Comparison of ENCODE assay signal across 8 cellular contexts in genomic region chr19:19900124-19900523, GRCh38. TPM values are rescaled to one million over a fixed set of nuclear protein-coding genes. Genes with fewer than 3 reads are reported as not detected.
A peak's percentile ranks its signal among the peaks of the same experiment; 100 is the strongest.
DNase-seq lines count a peak whose midpoint lies in the region; ATAC-seq and TF ChIP-seq lines count a peak whose summit lies in the region.

No MANE protein-coding gene starts in this region.

- H3K36me3 ChIP-seq in BJ (ENCODE audit: control insufficient read depth, insufficient read depth, low read length) = no peaks in the 10 kb centered on the region
- H3K36me3 ChIP-seq in GM23338 (ENCODE audit: insufficient read depth) = no peaks in the 10 kb centered on the region
- H3K36me3 ChIP-seq in neuronal stem cell (replicated peaks in 1 of 2; ENCODE audit: control insufficient read depth in 2 of 2, insufficient read depth in 2 of 2, low read length in 2 of 2) = peaks cover 3 to 35% of the 10 kb centered on the region in 2 donors
- no peaks in the 10 kb centered on the region for H3K36me3 ChIP-seq in mucosa of descending colon (ENCODE audit: low read depth)

- H3K4me3 ChIP-seq in BJ (ENCODE audit: low read depth, low read length) = peak overlapping the region; percentile 62
- peak overlapping the region; percentile 77 for H3K4me3 ChIP-seq in GM23338
- H3K4me3 ChIP-seq in epithelial cell of esophagus (ENCODE audit: low read length) = peak overlapping the region; percentile 77
- H3K4me3 ChIP-seq in neuronal stem cell (ENCODE audit: low read length in 2 of 2) = peak overlapping the region in 1 of 2 donors; percentile 78
- H3K4me3 ChIP-seq in mucosa of descending colon = no peak overlapping the region

- WGBS in neuronal stem cell (ENCODE audit: extremely low coverage in 2 of 2, insufficient read length in 2 of 2, insufficient replicate concordance in 1 of 2), 2 donors = no CpG with 5 or more reads among the region's 5 CpGs

- H3K9ac ChIP-seq in neuronal stem cell (ENCODE audit: low read depth, low read length, poor library complexity) = no peak overlapping the region

- H3K36me3 Mint-ChIP-seq in GM23338 (ENCODE audit: low read depth) = peaks cover 53% of the 10 kb centered on the region

- no peak overlapping the region for H2BK15ac ChIP-seq in neuronal stem cell (ENCODE audit: low read length)

- peaks cover 3% of the 10 kb centered on the region; the same call in 1 of the 2 replicates for H3F3A ChIP-seq in GM23338 (replicated peaks; ENCODE audit: low read depth)

- H2AK5ac ChIP-seq in neuronal stem cell (ENCODE audit: low read depth, low read length) = no peak overlapping the region

- H3K4ac ChIP-seq in neuronal stem cell (ENCODE audit: low read length) = no peak overlapping the region

- H3K27me3 ChIP-seq in BJ (ENCODE audit: control insufficient read depth, insufficient read depth, low read length) (no peaks in the 10 kb centered on the region), GM23338 (ENCODE audit: insufficient read depth) (no peaks in the 10 kb centered on the region), neuronal stem cell (ENCODE audit: control insufficient read depth in 3 of 3, insufficient read depth in 3 of 3, low read depth in 1 of 3, low read length in 3 of 3) (no peaks in the 10 kb centered on the region)

- H3K4me3 Mint-ChIP-seq in GM23338 = peak overlapping the region; percentile 98

- H2BK12ac ChIP-seq in neuronal stem cell (ENCODE audit: low read length) = no peak overlapping the region

- H3K14ac ChIP-seq in neuronal stem cell (ENCODE audit: low read length) = no peak overlapping the region

- intact Hi-C loops in mucosa of descending colon (cut with DNase I, micrococcal nuclease) = no loop called here

- peaks cover 29% of the 10 kb centered on the region for H3K9me3 Mint-ChIP-seq in GM23338

- peak; percentile 17 for DNase-seq in BJ (ENCODE audit: low read depth)
- peak; percentile 33 for DNase-seq in GM23338 (ENCODE audit: low spot score)
- DNase-seq in SK-N-DZ (ENCODE audit: low spot score) = peak; percentile 68
- no peak for DNase-seq in epithelial cell of esophagus (ENCODE audit: low read depth)
- DNase-seq in neuronal stem cell (ENCODE audit: low spot score) = no peak
- no peak for DNase-seq in pons (ENCODE audit: low spot score)
- no peak for DNase-seq in mucosa of descending colon
- DNase-seq in NCI-H510A (lab: John Stamatoyannopoulos, UW) = no peak

- H3K9me3 ChIP-seq in neuronal stem cell (replicated peaks in 1 of 2; ENCODE audit: control insufficient read depth in 2 of 2, insufficient read depth in 1 of 2, low read depth in 1 of 2, low read length in 2 of 2) = peaks cover 6 to 73% of the 10 kb centered on the region in 2 donors
- H3K9me3 ChIP-seq in mucosa of descending colon = peaks cover 31% of the 10 kb centered on the region

- CTCF ChIA-PET in BJ (lab: Yijun Ruan, JAX) = no interaction called here

- no peaks in the 10 kb centered on the region for H3K9me2 ChIP-seq in GM23338 (ENCODE audit: insufficient read depth)

- no peak overlapping the region for H2BK120ac ChIP-seq in neuronal stem cell (ENCODE audit: low read depth, low read length)

- H3K27ac ChIP-seq in GM23338 (ENCODE audit: low read depth) = peak overlapping the region; percentile 84
- peak overlapping the region; percentile 54 for H3K27ac ChIP-seq in neuronal stem cell (replicated peaks; ENCODE audit: low read length)

- no peak overlapping the region for H2AFZ ChIP-seq in GM23338
- peak overlapping the region; percentile 78 for H2AFZ ChIP-seq in neuronal stem cell (ENCODE audit: low read length)

- no peak overlapping the region for H3K18ac ChIP-seq in neuronal stem cell (ENCODE audit: low read length)

- no peaks in the 10 kb centered on the region for H3K79me1 ChIP-seq in neuronal stem cell (ENCODE audit: low read depth, low read length)

- H3K4me2 ChIP-seq in GM23338 (peak overlapping the region; percentile 71), neuronal stem cell (ENCODE audit: insufficient read depth, low read length, poor library complexity, severe bottlenecking) (no peak overlapping the region)

- no peak overlapping the region for H2BK5ac ChIP-seq in neuronal stem cell (ENCODE audit: low read length)

- TF ChIP-seq CTCF in BJ (IDR thresholded peaks at IDR 0.05; ENCODE audit: insufficient read depth, low read depth, low read length) (no peak), GM23338 (conservative IDR thresholded peaks at IDR 0.05; ENCODE audit: low read depth in 2 of 2) (no peak), epithelial cell of esophagus (IDR thresholded peaks at IDR 0.05; ENCODE audit: insufficient read depth, low read depth, low read length, missing control alignments) (no peak), mucosa of descending colon (IDR thresholded peaks at IDR 0.05) (no peak)

- H3K23ac ChIP-seq in neuronal stem cell (ENCODE audit: low read depth, low read length, poor library complexity) = no peak overlapping the region

- H3K4me1 Mint-ChIP-seq in GM23338 = peaks cover 29% of the 10 kb centered on the region

- peaks cover 26% of the 10 kb centered on the region for H4K20me1 ChIP-seq in GM23338 (replicated peaks; ENCODE audit: insufficient read depth)

- peaks cover 40% of the 10 kb centered on the region for H3K79me2 ChIP-seq in GM23338 (replicated peaks; ENCODE audit: insufficient read depth)

- H3K27ac Mint-ChIP-seq in GM23338 = peak overlapping the region; percentile 99

- H4K8ac ChIP-seq in neuronal stem cell (ENCODE audit: low read depth, low read length) = no peak overlapping the region

- H4K91ac ChIP-seq in neuronal stem cell (ENCODE audit: low read depth, low read length, poor library complexity) = no peak overlapping the region

- H3K4me1 ChIP-seq in GM23338 (ENCODE audit: insufficient read depth) = peaks cover 35% of the 10 kb centered on the region
- peaks cover 0 to 9% of the 10 kb centered on the region in 2 donors for H3K4me1 ChIP-seq in neuronal stem cell (ENCODE audit: control insufficient read depth in 2 of 2, insufficient read depth in 1 of 2, low read depth in 1 of 2, low read length in 2 of 2)
- peaks cover 5% of the 10 kb centered on the region for H3K4me1 ChIP-seq in mucosa of descending colon (ENCODE audit: low read depth)

- H3K27me3 Mint-ChIP-seq in GM23338 (ENCODE audit: insufficient read depth, low read depth, poor library complexity) = peaks cover 12% of the 10 kb centered on the region

- POLR2A ChIA-PET in BJ (lab: Charles Lee) = interaction anchor here (1.2 kb wide), 1 partner anchor 34 kb away, joined by 3 read pairs; the partner anchor contains the start of gene ZNF253

- ATAC-seq in GM23338 = peak; percentile 16
- ATAC-seq in mucosa of descending colon = no peak

RNA-seq across cellular contexts. Expression of gene ZNF93, which starts 0.6 kb away (rescaled TPM):
- polyA plus RNA-seq in BJ (2011; rRNA removed) (4.3 and 5.2 TPM in 2 replicates), GM23338 (2016; fragmentation: Nextera tagmentation; extraction: Ambion mirVana) (40.5 and 48.6 TPM in 2 replicates)
- polyA minus RNA-seq in BJ (2011; rRNA and poly(A)+ RNA removed) = 5.6 and 5.8 TPM in 2 replicates
- 122 and 123 TPM in 2 replicates for total RNA-seq in GM23338 (2014; rRNA removed; shearing (Covaris generic))
- polyA plus RNA-seq in SK-N-DZ (2014; cell fraction: cytosol; rRNA removed) = 12.3 and 17.6 TPM in 2 replicates
- polyA plus RNA-seq in SK-N-DZ (2014; cell fraction: nucleus; rRNA removed) = 9.8 and 10.4 TPM in 2 replicates
- 35.5 TPM for polyA plus RNA-seq in neuronal stem cell (2013, experiment 1 of 2)
- 34.8 TPM for polyA plus RNA-seq in neuronal stem cell (2013, experiment 2 of 2)
- 1 to 10 TPM; 3.2 to 6.1 (median 3.8) TPM for total RNA-seq in mucosa of descending colon

RNA-seq across cellular contexts. Expression of gene ZNF253, which starts 34.4 kb away (rescaled TPM):
- polyA plus RNA-seq in BJ (2011; rRNA removed) = 0.67 and 1.6 TPM in 2 replicates
- polyA minus RNA-seq in BJ (2011; rRNA and poly(A)+ RNA removed) = 0.47 and 1.0 TPM in 2 replicates
- total RNA-seq in GM23338 (2014; rRNA removed; shearing (Covaris generic)) = 44.7 and 58.2 TPM in 2 replicates
- 17.6 and 31.4 TPM in 2 replicates for polyA plus RNA-seq in GM23338 (2016; fragmentation: Nextera tagmentation; extraction: Ambion mirVana)
- polyA plus RNA-seq in SK-N-DZ (2014; cell fraction: cytosol; rRNA removed) = 26.3 and 31.7 TPM in 2 replicates
- polyA plus RNA-seq in SK-N-DZ (2014; cell fraction: nucleus; rRNA removed) = 21.3 and 27.7 TPM in 2 replicates
- 41.1 TPM for polyA plus RNA-seq in neuronal stem cell (2013, experiment 1 of 2)
- 42.8 TPM for polyA plus RNA-seq in neuronal stem cell (2013, experiment 2 of 2)
- total RNA-seq in mucosa of descending colon = 10 to 100 TPM in 1 of 3 donors, 1 to 10 TPM in 2; 7.8 to 11.9 (median 9.4) TPM

Comparison
In these comparisons a context has a peak if more than half of its experiments do, and no peak if none do; other contexts are left out.
1. DNase-seq: peak in BJ (single experiment), GM23338 (single experiment) and SK-N-DZ (single experiment); none in epithelial cell of esophagus (single experiment), neuronal stem cell (single experiment), pons (single experiment), mucosa of descending colon (0 of 3) and NCI-H510A (single experiment).
2. RNA of gene ZNF93, which starts 0.6 kb away (total RNA-seq): 122 to 123 TPM in GM23338; 3.2 to 6.1 TPM in mucosa of descending colon; every median in the first group is over 10 times any median in the second.